8 cellular contexts compared by ENCODE assay signal in the genomic region with DNA sequence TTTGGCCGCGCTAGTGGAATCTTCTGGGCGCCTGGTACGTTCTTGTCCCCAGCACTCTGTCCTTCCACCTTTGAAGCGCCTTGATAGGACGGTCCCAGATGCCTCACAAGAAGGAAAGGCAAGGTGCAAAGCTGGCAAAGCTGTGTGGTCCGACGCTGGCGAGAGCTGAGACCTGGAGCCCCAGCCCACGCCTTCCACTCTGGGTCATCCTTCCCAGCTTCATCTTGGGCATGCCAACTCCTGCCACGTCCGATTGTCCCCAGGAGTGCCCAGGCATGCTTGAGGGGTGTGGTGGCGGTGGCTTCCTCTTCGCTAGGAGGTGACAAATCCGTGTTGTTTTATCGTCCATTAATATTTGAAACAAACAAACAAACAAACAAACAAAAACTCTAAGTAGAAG.
DNase-seq lines count a peak whose midpoint lies in the region; ATAC-seq, FAIRE-seq and TF ChIP-seq lines count a peak whose summit lies in the region.
"Had no signal": no experiment of that assay in that cellular context is flagged by ENCODE, and none has a peak within 500 bp of the region (broad histone marks: within the 10 kb centered on the region; RNA-seq: fewer than 3 reads in every experiment).

No MANE protein-coding gene starts in this region.

- H2BK5ac ChIP-seq in trophoblast cell (ENCODE audit: low read depth, low read length, poor library complexity) = no peak overlapping the region

- TF ChIP-seq POLR2A in endothelial cell of umbilical vein (IDR thresholded peaks at IDR 0.05; ENCODE audit: low read depth, low read length) = no peak

- POLR2A ChIA-PET in endothelial cell of umbilical vein (lab: Charles Lee) = interaction anchor here (0.6 to 1.3 kb wide), 2 partner anchors 123 to 1629 kb away, joined by 3 to 5 read pairs; no protein-coding TSS in a partner anchor

- H3K4ac ChIP-seq in trophoblast cell (ENCODE audit: low read depth, low read length) = no peak overlapping the region

- H4K12ac ChIP-seq in trophoblast cell (ENCODE audit: low read depth, low read length) = no peak overlapping the region

- H3K9me1 ChIP-seq in endothelial cell of umbilical vein (replicated peaks; ENCODE audit: control insufficient read depth, extremely low read depth, insufficient read depth, low read length) = no peaks in the 10 kb centered on the region

- H3K79me1 ChIP-seq in trophoblast cell (ENCODE audit: low read length) = no peaks in the 10 kb centered on the region

- H2AFZ ChIP-seq in endothelial cell of umbilical vein (ENCODE audit: low read depth, low read length) (peak overlapping the region; percentile 95), trophoblast cell (ENCODE audit: insufficient read depth, low read length, poor library complexity) (no peak overlapping the region)

- H3K27me3 ChIP-seq in endothelial cell of umbilical vein (ENCODE audit: control insufficient read depth in 2 of 2, insufficient read depth in 2 of 2, low read length in 2 of 2) (no peaks in the 10 kb centered on the region), trophoblast cell (ENCODE audit: insufficient read depth, low read length) (peaks cover 37% of the 10 kb centered on the region)

- no peak for TF ChIP-seq CTCF in GM12865 (IDR thresholded peaks at IDR 0.05; ENCODE audit: insufficient read depth, low read depth, low read length, missing control alignments)
- no peak for TF ChIP-seq CTCF in endothelial cell of umbilical vein (IDR thresholded peaks at IDR 0.05; ENCODE audit: extremely low read depth in 1 of 2, insufficient read depth in 1 of 2, low read depth in 1 of 2, low read length in 2 of 2)
- no peak for TF ChIP-seq CTCF in D721Med (IDR thresholded peaks at IDR 0.05; ENCODE audit: insufficient read depth, missing control alignments)

- H2AK5ac ChIP-seq in trophoblast cell (ENCODE audit: low read length) = no peak overlapping the region

- H3K23ac ChIP-seq in trophoblast cell (ENCODE audit: low read length) = no peak overlapping the region

- H3K36me3 Mint-ChIP-seq in T-helper 17 cell (ENCODE audit: low read depth) = peaks cover 6% of the 10 kb centered on the region

- H3K36me3 ChIP-seq in endothelial cell of umbilical vein (ENCODE audit: control insufficient read depth in 2 of 2, extremely low read depth in 1 of 2, insufficient read depth in 2 of 2, low read length in 2 of 2) (no peaks in the 10 kb centered on the region), trophoblast cell (ENCODE audit: control insufficient read depth in 1 of 2, insufficient read depth in 2 of 2, low read length in 2 of 2) (no peaks in the 10 kb centered on the region)

- no peak overlapping the region for H3K14ac ChIP-seq in trophoblast cell (ENCODE audit: low read length)

- H3K4me3 Mint-ChIP-seq in T-helper 17 cell = peak overlapping the region; percentile 66

- peak overlapping the region; percentile 40; the same call in 1 of the 2 replicates for H3K4me3 ChIP-seq in GM12865 (ENCODE audit: low read depth, low read length)
- peak overlapping the region; percentile 34 to 80 (median 55) for H3K4me3 ChIP-seq in endothelial cell of umbilical vein (replicated peaks in 1 of 3; ENCODE audit: insufficient read depth in 1 of 3, low read depth in 1 of 3, low read length in 3 of 3)
- H3K4me3 ChIP-seq in trophoblast cell (ENCODE audit: low read depth, low read length) = no peak overlapping the region

- ATAC-seq in T-helper 17 cell = no peak
- no peak for ATAC-seq in HG02610 (IDR thresholded peaks at IDR 0.05; ENCODE audit: unreplicated experiment)

- intact Hi-C loops in endothelial cell of umbilical vein (cut with micrococcal nuclease) = loop anchor here (2.0 to 10.0 kb wide), 5 partner anchors 138 to 1322 kb away; partner anchors contain the start of gene PTBP2

- H2BK12ac ChIP-seq in trophoblast cell (ENCODE audit: low read length) = no peak overlapping the region

- H3K4me2 ChIP-seq in endothelial cell of umbilical vein (ENCODE audit: insufficient read depth, low read length) (peak overlapping the region; percentile 91), trophoblast cell (ENCODE audit: low read length) (peak overlapping the region; percentile 88)

- dilution Hi-C loops in endothelial cell of umbilical vein (cut with MboI; ENCODE audit: extremely low pct_ligation_motif_present, low sequenced_read_pairs) = no loop called here

- no peak overlapping the region for H2BK120ac ChIP-seq in trophoblast cell (ENCODE audit: insufficient read depth, low read length, poor library complexity)

- H3K9me3 ChIP-seq in T-helper 17 cell (ENCODE audit: control insufficient read depth, low read length, poor library complexity, severe bottlenecking) = no peaks in the 10 kb centered on the region
- H3K9me3 ChIP-seq in endothelial cell of umbilical vein (replicated peaks; ENCODE audit: control insufficient read depth, insufficient read depth, low read length) = no peaks in the 10 kb centered on the region
- H3K9me3 ChIP-seq in trophoblast cell (ENCODE audit: insufficient read depth, low read depth, low read length) = peaks cover 2% of the 10 kb centered on the region

- CTCF ChIA-PET in endothelial cell of umbilical vein (lab: Charles Lee) = interaction anchor here (0.7 to 3.2 kb wide), 5 partner anchors 10 to 424 kb away, joined by 3 to 22 read pairs (median 4); partner anchors contain the start of gene DPYD

- DNase-seq in GM12865 (ENCODE audit: low read depth) (no peak), T-helper 17 cell (no peak), endothelial cell of umbilical vein (ENCODE audit: low read depth, low spot score) (peak; percentile 37), trophoblast cell (no peak), D721Med (ENCODE audit: insufficient read length, low spot score) (no peak), NCI-H748 (lab: John Stamatoyannopoulos, UW; ENCODE audit: unreplicated experiment) (no peak)
- DNase-seq: NCI-H226 had no signal

- H3K79me2 ChIP-seq in endothelial cell of umbilical vein (ENCODE audit: control insufficient read depth, insufficient read depth, low read length) (peaks cover 30% of the 10 kb centered on the region), trophoblast cell (ENCODE audit: control insufficient read depth, insufficient read depth, low read length, poor library complexity) (no peaks in the 10 kb centered on the region)

- no peak overlapping the region for H3K18ac ChIP-seq in trophoblast cell (ENCODE audit: low read length)

- FAIRE-seq in endothelial cell of umbilical vein (lab: Jason Lieb, UNC) (no peak), D721Med (lab: Jason Lieb, UNC) (no peak)

- peaks cover 23% of the 10 kb centered on the region for H3K4me1 ChIP-seq in endothelial cell of umbilical vein (ENCODE audit: control insufficient read depth, extremely low read depth, insufficient read depth, low read length)
- peaks cover 0 to 5% of the 10 kb centered on the region in 2 experiments for H3K4me1 ChIP-seq in trophoblast cell (ENCODE audit: control insufficient read depth in 1 of 2, insufficient read depth in 2 of 2, low read length in 2 of 2)

- H4K8ac ChIP-seq in trophoblast cell (ENCODE audit: low read depth, low read length) = no peak overlapping the region

- no peak overlapping the region for H3K27ac Mint-ChIP-seq in T-helper 17 cell

- peaks cover 64% of the 10 kb centered on the region for H3K27me3 Mint-ChIP-seq in T-helper 17 cell

- H3K4me1 Mint-ChIP-seq in T-helper 17 cell = peaks cover 17% of the 10 kb centered on the region

- H3K9ac ChIP-seq in endothelial cell of umbilical vein (replicated peaks; ENCODE audit: extremely low read depth, insufficient read depth, low read length) (peak overlapping the region; percentile 66), trophoblast cell (ENCODE audit: low read length) (no peak overlapping the region)

- H3K27ac ChIP-seq in endothelial cell of umbilical vein (ENCODE audit: insufficient read depth, low read depth, low read length) (peak overlapping the region; percentile 60), trophoblast cell (ENCODE audit: low read depth, low read length) (no peak overlapping the region)

- H4K91ac ChIP-seq in trophoblast cell (ENCODE audit: low read depth, low read length) = no peak overlapping the region

- TSS peak; percentile 41 for BruUV-seq in endothelial cell of umbilical vein (replicated peaks; lab: Mats Ljungman, UMichigan)

- H4K20me1 ChIP-seq in endothelial cell of umbilical vein (replicated peaks; ENCODE audit: control insufficient read depth, extremely low read depth, insufficient read depth, low read length) = no peaks in the 10 kb centered on the region

- no CpG with 5 or more reads among the region's 16 CpGs for WGBS in trophoblast cell (ENCODE audit: extremely low coverage, insufficient coverage, insufficient read length)

TF ChIP-seq in endothelial cell of umbilical vein, 7 proteins besides CTCF, POLR2A, EP300 and RAD21:
- TF ChIP-seq JUN (IDR thresholded peaks at IDR 0.05; ENCODE audit: borderline replicate concordance, insufficient read depth, insufficient read length, low read depth) (no peak), MYC (IDR thresholded peaks at IDR 0.05; ENCODE audit: low read depth, low read length) (no peak), FOS (IDR thresholded peaks at IDR 0.05; ENCODE audit: borderline replicate concordance, insufficient read depth, low read length) (no peak), GATA2 (IDR thresholded peaks at IDR 0.05; ENCODE audit: insufficient read depth, insufficient read length, low read depth, low read length) (no peak), POLR2AphosphoS5 (IDR thresholded peaks at IDR 0.05; ENCODE audit: insufficient read depth, low read depth, low read length) (no peak)
